18 cellular contexts compared by ENCODE assay signal in genomic region chr11:121111053-121111724, GRCh38. TPM values are rescaled to one million over a fixed set of nuclear protein-coding genes. Genes with fewer than 3 reads are reported as not detected.
"Had no signal": no experiment of that assay in that cellular context is flagged by ENCODE, and none has a peak within 500 bp of the region (broad histone marks: within the 10 kb centered on the region; RNA-seq: fewer than 3 reads in every experiment).

No MANE protein-coding gene starts in this region.

- H3K4me3 ChIP-seq: SJCRH30 had no signal

- H3K9ac ChIP-seq: KMS-11 had no signal

- DNase-seq: IMR-90, Kasumi-1, MM.1S, NCI-H1092 treated with DMSO at 0.1 percent for 48 hours, NCI-H1436 treated with DMSO at 0.1 percent for 48 hours, NCI-H187, NCI-H2029, NCI-H2081 treated with DMSO at 0.1 percent for 48 hours, NCI-H2227 treated with DMSO at 0.1 percent for 48 hours, NCI-H69, NCI-H774, RPMI8226, SHP77 treated with DMSO at 0.1 percent for 48 hours, SJCRH30 had no signal

- H3K4me1 ChIP-seq: SJCRH30 had no signal

- H3K9me3 ChIP-seq: SJCRH30 had no signal

- H3K27ac ChIP-seq: KMS-11, SJCRH30 had no signal

- ATAC-seq: HepG2, SK-N-SH treated with all-trans-retinoic acid at 6 μM for 48 hours had no signal

- H3K27me3 ChIP-seq: SJCRH30 had no signal

- H3K36me3 ChIP-seq: SJCRH30 had no signal

RNA-seq across cellular contexts. Expression of gene TECTA, which starts 10.1 kb away (rescaled TPM):
- total RNA-seq: NCI-H460 had no signal
